1 cellular context compared by ENCODE assay signal in the genomic region with DNA sequence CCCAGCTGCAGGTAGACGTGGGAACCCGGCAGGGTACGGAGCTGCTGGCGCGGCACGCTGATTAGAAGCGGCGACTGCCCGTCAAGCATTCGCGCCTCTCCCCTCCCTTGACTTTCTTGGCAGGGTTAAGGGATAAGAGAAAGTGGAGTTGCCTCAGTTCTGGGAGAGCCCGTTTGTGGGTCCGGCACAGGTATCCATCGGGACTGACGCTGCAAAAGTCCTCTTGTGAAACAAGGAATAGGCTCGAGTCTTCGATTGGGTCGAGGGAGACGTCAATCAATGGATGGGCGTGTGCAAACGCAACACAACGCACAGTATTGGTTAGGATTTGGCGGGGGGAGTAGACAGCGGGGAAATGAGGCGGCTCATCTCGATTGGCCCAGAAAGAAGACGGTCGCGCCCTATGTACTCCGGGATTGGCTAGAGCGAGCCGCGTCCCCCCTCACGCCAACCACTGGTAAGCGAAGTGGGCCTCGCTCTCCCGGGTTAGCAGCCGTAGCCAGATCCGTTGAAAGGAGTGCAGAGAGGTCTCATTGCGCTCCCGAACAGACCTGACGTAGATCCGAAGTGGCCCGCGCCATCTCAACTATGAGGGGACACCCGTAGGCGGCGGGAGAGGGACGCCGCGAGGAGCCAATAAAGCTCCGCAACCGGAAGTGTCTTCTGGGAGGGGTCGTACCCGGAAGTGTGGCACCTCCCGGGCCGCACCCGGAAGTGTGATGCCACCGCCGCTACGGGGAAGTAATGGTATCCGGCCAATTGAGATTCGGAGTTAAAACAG.
TF ChIP-seq lines count a peak whose summit lies in the region.

MON1B (plus strand) TSS at position 713 of the 781 bp plus-strand sequence. CDS start 296 bp downstream, outside the sequence.

TF ChIP-seq in K562, 482 proteins besides CTCF, POLR2A, EP300 and RAD21 (continued from another document and continues in another):
- TF ChIP-seq REST (CRISPR knock-in tag; IDR thresholded peaks at IDR 0.05; ENCODE audit: low read depth) = 0 out of 2 replicates have a peak, but pooled peaks have one; percentile 10
- peak in 1 of 2 experiments; percentile 33; a peak in 1 of 4 replicates for TF ChIP-seq SRF (CRISPR knock-in tag; IDR thresholded peaks at IDR 0.05)
- TF ChIP-seq ELF1 (tag; IDR thresholded peaks at IDR 0.05) = peak; percentile 100
- peak; percentile 92 for TF ChIP-seq GABPB1 (CRISPR knock-in tag; IDR thresholded peaks at IDR 0.05)
- no peak for TF ChIP-seq ZBTB8A (IDR thresholded peaks at IDR 0.05; ENCODE audit: partially characterized antibody)
- peak; percentile 85 to 87 for TF ChIP-seq FOXK2 (conservative IDR thresholded peaks at IDR 0.05 in 1 of 2, IDR thresholded peaks at IDR 0.05 in 1 of 2; ENCODE audit: low read depth in 2 of 2)
- TF ChIP-seq FOXP1 (CRISPR knock-in tag; IDR thresholded peaks at IDR 0.05) = 0 out of 2 replicates have a peak, but pooled peaks have one; percentile 10
- TF ChIP-seq HDAC1 (IDR thresholded peaks at IDR 0.05) = peak in 1 of 2 experiments; percentile 18; a peak in 1 of 4 replicates
- TF ChIP-seq ZNF75A (CRISPR knock-in tag; IDR thresholded peaks at IDR 0.05) = no peak
- TF ChIP-seq MXI1 (IDR thresholded peaks at IDR 0.05; ENCODE audit: low read depth, low read length) = 0 out of 2 replicates have a peak, but pooled peaks have one; percentile 19
- TF ChIP-seq HDAC8 (tag; IDR thresholded peaks at IDR 0.05) = no peak
- TF ChIP-seq ELF4 (CRISPR knock-in tag; IDR thresholded peaks at IDR 0.05) = peak; percentile 87; the same call in 1 of the 2 replicates
- TF ChIP-seq ZNF740 (CRISPR knock-in tag; IDR thresholded peaks at IDR 0.05) = no peak
- TF ChIP-seq ZNF740 (tag; IDR thresholded peaks at IDR 0.05) = 0 out of 4 replicates have a peak, but pooled peaks of 1 of the 2 experiments have one; percentile 29
- TF ChIP-seq CREM (IDR thresholded peaks at IDR 0.05; ENCODE audit: low read depth) = peak; percentile 58
- no peak for TF ChIP-seq SAFB (IDR thresholded peaks at IDR 0.05; ENCODE audit: borderline replicate concordance, low read depth, low read length)
- TF ChIP-seq HDAC3 (IDR thresholded peaks at IDR 0.05; ENCODE audit: borderline replicate concordance, partially characterized antibody) = no peak
- TF ChIP-seq ZBTB7A (IDR thresholded peaks at IDR 0.05; ENCODE audit: borderline replicate concordance, control insufficient read depth, low read depth, low read length) = peak; percentile 54; the same call in 1 of the 2 replicates
- no peak for TF ChIP-seq CBX2 (IDR thresholded peaks at IDR 0.05; ENCODE audit: insufficient read depth, low read length, poor library complexity, severe bottlenecking)
- peak; percentile 99 for TF ChIP-seq PKNOX1 (IDR thresholded peaks at IDR 0.05)
- 0 out of 2 replicates have a peak, but pooled peaks have one; percentile 19 for TF ChIP-seq TCF7 (IDR thresholded peaks at IDR 0.05; ENCODE audit: borderline replicate concordance)
- peak; percentile 51 for TF ChIP-seq PRDM10 (IDR thresholded peaks at IDR 0.05; ENCODE audit: partially characterized antibody)
- TF ChIP-seq FOXA1 (IDR thresholded peaks at IDR 0.05; ENCODE audit: borderline replicate concordance) = no peak
- TF ChIP-seq FOXM1 (IDR thresholded peaks at IDR 0.05; ENCODE audit: low read depth) = peak; percentile 68
- 0 out of 2 replicates have a peak, but pooled peaks have one; percentile 8 for TF ChIP-seq FOXM1 (CRISPR knock-in tag; IDR thresholded peaks at IDR 0.05; ENCODE audit: low read depth)
- TF ChIP-seq PML (IDR thresholded peaks at IDR 0.05; ENCODE audit: low read length) = peak; percentile 46; the same call in 1 of the 2 replicates
- no peak for TF ChIP-seq JUN (IDR thresholded peaks at IDR 0.05; ENCODE audit: borderline replicate concordance, low read depth, low read length)
- no peak for TF ChIP-seq JUN (CRISPR knock-in tag; IDR thresholded peaks at IDR 0.05; ENCODE audit: borderline replicate concordance)
- peak; percentile 85 for TF ChIP-seq CXXC5 (CRISPR knock-in tag; IDR thresholded peaks at IDR 0.05)
- TF ChIP-seq LCOR (CRISPR knock-in tag; IDR thresholded peaks at IDR 0.05) = 0 out of 2 replicates have a peak, but pooled peaks have one; percentile 65
- peak; percentile 77 for TF ChIP-seq HCFC1 (IDR thresholded peaks at IDR 0.05; ENCODE audit: low read depth, low read length)
- no peak for TF ChIP-seq NCOA2 (IDR thresholded peaks at IDR 0.05; ENCODE audit: partially characterized antibody in 2 of 2)
- TF ChIP-seq CREB1 (IDR thresholded peaks at IDR 0.05) = peak; percentile 78
- TF ChIP-seq CREB1 (CRISPR knock-in tag; IDR thresholded peaks at IDR 0.05) = peak; percentile 68
- no peak for TF ChIP-seq ZNF445 (CRISPR knock-in tag; IDR thresholded peaks at IDR 0.05; ENCODE audit: low read depth)
- TF ChIP-seq RNF2 (IDR thresholded peaks at IDR 0.05) = peak; percentile 13; the same call in 1 of the 2 replicates
- peak; percentile 91 for TF ChIP-seq PHF20 (IDR thresholded peaks at IDR 0.05; ENCODE audit: partially characterized antibody)
- TF ChIP-seq ZNF133 (CRISPR knock-in tag; IDR thresholded peaks at IDR 0.05) = no peak
- no peak for TF ChIP-seq MYNN (IDR thresholded peaks at IDR 0.05)
- no peak for TF ChIP-seq MYNN (CRISPR knock-in tag; IDR thresholded peaks at IDR 0.05)
- peak; percentile 94 for TF ChIP-seq MBD2 (IDR thresholded peaks at IDR 0.05; ENCODE audit: borderline replicate concordance, low read depth)
- TF ChIP-seq, protein P1, sequence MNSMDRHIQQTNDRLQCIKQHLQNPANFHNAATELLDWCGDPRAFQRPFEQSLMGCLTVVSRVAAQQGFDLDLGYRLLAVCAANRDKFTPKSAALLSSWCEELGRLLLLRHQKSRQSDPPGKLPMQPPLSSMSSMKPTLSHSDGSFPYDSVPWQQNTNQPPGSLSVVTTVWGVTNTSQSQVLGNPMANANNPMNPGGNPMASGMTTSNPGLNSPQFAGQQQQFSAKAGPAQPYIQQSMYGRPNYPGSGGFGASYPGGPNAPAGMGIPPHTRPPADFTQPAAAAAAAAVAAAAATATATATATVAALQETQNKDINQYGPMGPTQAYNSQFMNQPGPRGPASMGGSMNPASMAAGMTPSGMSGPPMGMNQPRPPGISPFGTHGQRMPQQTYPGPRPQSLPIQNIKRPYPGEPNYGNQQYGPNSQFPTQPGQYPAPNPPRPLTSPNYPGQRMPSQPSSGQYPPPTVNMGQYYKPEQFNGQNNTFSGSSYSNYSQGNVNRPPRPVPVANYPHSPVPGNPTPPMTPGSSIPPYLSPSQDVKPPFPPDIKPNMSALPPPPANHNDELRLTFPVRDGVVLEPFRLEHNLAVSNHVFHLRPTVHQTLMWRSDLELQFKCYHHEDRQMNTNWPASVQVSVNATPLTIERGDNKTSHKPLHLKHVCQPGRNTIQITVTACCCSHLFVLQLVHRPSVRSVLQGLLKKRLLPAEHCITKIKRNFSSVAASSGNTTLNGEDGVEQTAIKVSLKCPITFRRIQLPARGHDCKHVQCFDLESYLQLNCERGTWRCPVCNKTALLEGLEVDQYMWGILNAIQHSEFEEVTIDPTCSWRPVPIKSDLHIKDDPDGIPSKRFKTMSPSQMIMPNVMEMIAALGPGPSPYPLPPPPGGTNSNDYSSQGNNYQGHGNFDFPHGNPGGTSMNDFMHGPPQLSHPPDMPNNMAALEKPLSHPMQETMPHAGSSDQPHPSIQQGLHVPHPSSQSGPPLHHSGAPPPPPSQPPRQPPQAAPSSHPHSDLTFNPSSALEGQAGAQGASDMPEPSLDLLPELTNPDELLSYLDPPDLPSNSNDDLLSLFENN (IDR thresholded peaks at IDR 0.05; ENCODE audit: low read depth in 2 of 2, low read length in 2 of 2) = no peak
- TF ChIP-seq TEAD2 (tag; IDR thresholded peaks at IDR 0.05) = no peak
- TF ChIP-seq HNRNPLL (IDR thresholded peaks at IDR 0.05; ENCODE audit: low read depth, low read length, poor library complexity, severe bottlenecking) = peak; percentile 65
- no peak for TF ChIP-seq ZNF124 (CRISPR knock-in tag; IDR thresholded peaks at IDR 0.05)
- peak; percentile 75 for TF ChIP-seq TAF9B (IDR thresholded peaks at IDR 0.05; ENCODE audit: partially characterized antibody)
- peak; percentile 53; the same call in 1 of the 2 replicates for TF ChIP-seq FOSL1 (tag; conservative IDR thresholded peaks at IDR 0.05)
- TF ChIP-seq SIN3A (IDR thresholded peaks at IDR 0.05; ENCODE audit: borderline replicate concordance in 2 of 2, control insufficient read depth in 1 of 2, low read depth in 2 of 2, low read length in 2 of 2) = peak; percentile 72 to 78; a peak in 2 of 4 replicates
- TF ChIP-seq RFX5 (IDR thresholded peaks at IDR 0.05; ENCODE audit: low read depth, low read length) = no peak
- TF ChIP-seq ATF1 (CRISPR knock-in tag; IDR thresholded peaks at IDR 0.05) = peak; percentile 48
- peak; percentile 95 for TF ChIP-seq ATF1 (tag; IDR thresholded peaks at IDR 0.05)
- TF ChIP-seq NEUROD1 (IDR thresholded peaks at IDR 0.05; ENCODE audit: borderline replicate concordance, low read depth, low read length, partially characterized antibody) = peak; percentile 85
- 0 out of 2 replicates have a peak, but pooled peaks have one; percentile 4 for TF ChIP-seq ZNF830 (CRISPR knock-in tag; IDR thresholded peaks at IDR 0.05)
- TF ChIP-seq SIX5 (IDR thresholded peaks at IDR 0.05; ENCODE audit: borderline replicate concordance in 1 of 2, insufficient read depth in 1 of 2, low read depth in 1 of 2, low read length in 2 of 2) = 0 out of 4 replicates have a peak, but pooled peaks of 1 of the 2 experiments have one; percentile 28
- peak; percentile 15; the same call in 1 of the 2 replicates for TF ChIP-seq CTBP1 (IDR thresholded peaks at IDR 0.05; ENCODE audit: borderline replicate concordance)
- no peak for TF ChIP-seq ILK (tag; IDR thresholded peaks at IDR 0.05; ENCODE audit: borderline replicate concordance, low read depth)
- TF ChIP-seq ZNF311 (CRISPR knock-in tag; IDR thresholded peaks at IDR 0.05) = no peak
- TF ChIP-seq MAX (CRISPR knock-in tag; IDR thresholded peaks at IDR 0.05) = no peak
